ENCODE assay signal across 13 cellular contexts in the genomic region with DNA sequence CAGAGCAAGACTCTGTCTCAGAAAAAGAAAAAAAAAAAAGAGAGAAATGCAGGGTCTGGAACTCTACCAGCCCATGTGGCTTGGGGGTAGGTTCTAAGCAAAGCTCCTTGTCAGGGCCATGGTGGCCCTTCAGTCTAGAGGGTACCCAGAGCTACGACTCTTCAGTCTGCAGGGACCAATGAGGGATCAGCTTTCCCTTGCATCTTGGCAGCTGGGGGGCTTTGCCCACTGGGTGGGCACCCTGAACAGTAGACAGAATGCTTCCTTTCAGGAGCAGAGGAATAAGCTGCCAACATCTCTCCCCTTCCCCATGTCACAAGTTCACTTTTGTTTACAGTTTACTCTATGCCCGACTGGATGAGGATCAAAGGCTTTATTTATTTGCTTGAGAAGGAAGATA. TPM values are rescaled to one million over a fixed set of nuclear protein-coding genes. Genes with fewer than 3 reads are reported as not detected.
DNase-seq lines count a peak whose midpoint lies in the region; ATAC-seq, FAIRE-seq and TF ChIP-seq lines count a peak whose summit lies in the region.
"Had no signal": no experiment of that assay in that cellular context is flagged by ENCODE, and none has a peak within 500 bp of the region (broad histone marks: within the 10 kb centered on the region; RNA-seq: fewer than 3 reads in every experiment).

No MANE protein-coding gene starts in this region.

- H3K14ac ChIP-seq in H1 (ENCODE audit: insufficient read length), result no peak overlapping the region

- H3K4me1 ChIP-seq in BLaER1 treated with 17β-estradiol and CSF1 and Interleukin-3, amounts not matched to agents 10 nM and 100 nM, result peaks cover 12 to 27% (median 20%) of the 10 kb centered on the region in 10 experiments
- H3K4me1 ChIP-seq in HUES48 (ENCODE audit: control insufficient read depth, insufficient read depth, low read length) (peaks cover 33% of the 10 kb centered on the region), H1 (replicated peaks in 1 of 4; ENCODE audit: control insufficient read depth in 3 of 4, insufficient read depth in 4 of 4, low read length in 3 of 4) (peaks cover 9 to 25% (median 18%) of the 10 kb centered on the region in 4 experiments)

- peaks cover 0 to 10% of the 10 kb centered on the region in 2 experiments; a peak in 1 of 4 replicates for H3K79me2 ChIP-seq in H1 (ENCODE audit: control insufficient read depth in 1 of 2, insufficient read depth in 2 of 2, low read length in 2 of 2)

- no peak overlapping the region for H2AFZ ChIP-seq in H1 (ENCODE audit: low read length)

- H3K36me3 ChIP-seq in BLaER1 treated with 17β-estradiol and CSF1 and Interleukin-3, amounts not matched to agents 10 nM and 100 nM, result peaks cover 50 to 83% (median 72%) of the 10 kb centered on the region in 11 experiments
- H3K36me3 ChIP-seq in HUES48 (ENCODE audit: control insufficient read depth, insufficient read depth, low read length), result peaks cover 56% of the 10 kb centered on the region
- peaks cover 17 to 31% (median 24%) of the 10 kb centered on the region in 4 experiments for H3K36me3 ChIP-seq in H1 (ENCODE audit: control insufficient read depth in 2 of 4, insufficient read depth in 4 of 4, low read length in 3 of 4)

- no peak overlapping the region for H2AK5ac ChIP-seq in H1 (ENCODE audit: low read depth, low read length)

- H3K79me1 ChIP-seq in H1 (ENCODE audit: low read depth, low read length), result no peaks in the 10 kb centered on the region; the same call in 1 of the 2 replicates

- peak overlapping the region; percentile 95; the same call in 1 of the 2 replicates for H2BK20ac ChIP-seq in H1 (ENCODE audit: low read length)

- peak overlapping the region; percentile 96; the same call in 1 of the 2 replicates for H2BK5ac ChIP-seq in H1 (ENCODE audit: low read depth, low read length)

- FAIRE-seq in H1 (lab: Jason Lieb, UNC), result no peak

- no peak overlapping the region for H3K4me3 ChIP-seq in BLaER1 treated with 17β-estradiol and CSF1 and Interleukin-3, amounts not matched to agents 10 nM and 100 nM
- H3K4me3 ChIP-seq in HUES48 (ENCODE audit: low read depth, low read length), result peak overlapping the region; percentile 26
- H3K4me3 ChIP-seq in H1 (ENCODE audit: extremely low read depth in 1 of 4, insufficient read depth in 2 of 4, low read depth in 3 of 4, low read length in 4 of 4), result peak overlapping the region in 2 of 4 experiments; percentile 1 to 26; a peak in 1 of 8 replicates
- no peak overlapping the region for H3K4me3 ChIP-seq in foreskin fibroblast (ENCODE audit: low read depth in 1 of 2, low read length in 2 of 2)
- H3K4me3 ChIP-seq: SK-N-MC, skin epidermis, thyroid gland had no signal

- TF ChIP-seq CTCF in H1 (IDR thresholded peaks at IDR 0.05; ENCODE audit: control extremely low read depth in 1 of 3, insufficient read depth in 1 of 3, low read depth in 1 of 3, low read length in 3 of 3) (no peak), foreskin fibroblast (IDR thresholded peaks at IDR 0.05; ENCODE audit: low read depth, low read length) (no peak)

- POLR2A ChIA-PET in H1 (lab: Charles Lee; ENCODE audit: partially characterized antibody), result interaction anchor here (0.6 to 11.4 kb wide), 18 partner anchors 12 to 189 kb away, joined by 3 to 240 read pairs (median 4); partner anchors contain the start of genes FAM222B, FLOT2, RPL23A and TLCD1

- peak overlapping the region in 4 of 11 experiments; percentile 34 to 58 (median 49); a peak in 6 of 22 replicates for H3K27ac ChIP-seq in BLaER1 treated with 17β-estradiol and CSF1 and Interleukin-3, amounts not matched to agents 10 nM and 100 nM
- H3K27ac ChIP-seq in HUES48 (ENCODE audit: low read depth, low read length) (peak overlapping the region; percentile 98), H1 (ENCODE audit: low read depth, low read length) (peak overlapping the region; percentile 4; the same call in 1 of the 2 replicates)
- H3K27ac ChIP-seq: SK-N-MC had no signal

- H3K23ac ChIP-seq in H1 (ENCODE audit: insufficient read length), result no peak overlapping the region

- no peak for DNase-seq in H1 (ENCODE audit: low read depth in 1 of 2, low spot score in 2 of 2)
- DNase-seq in mesenteric fat pad (ENCODE audit: low spot score), result peak; percentile 59
- DNase-seq in foreskin fibroblast, result no peak
- DNase-seq in NCI-H524 (lab: John Stamatoyannopoulos, UW), result no peak
- DNase-seq: activated CD4-positive, alpha-beta T cell treated with anti-CD3 and anti-CD28 coated beads for 48 hours; NCI-H82 had no signal

- peak overlapping the region; percentile 78 for H4K91ac ChIP-seq in H1 (replicated peaks; ENCODE audit: insufficient read length, low read length)

- no peak overlapping the region for H2BK15ac ChIP-seq in H1 (ENCODE audit: low read length)

- H2BK12ac ChIP-seq in H1 (ENCODE audit: low read depth, low read length), result peak overlapping the region; percentile 89

- no peak for TF ChIP-seq POLR2A in H1 (IDR thresholded peaks at IDR 0.05; ENCODE audit: control extremely low read depth in 1 of 2, low read depth in 2 of 2, low read length in 2 of 2)

- peak overlapping the region; percentile 73 for H3K56ac ChIP-seq in H1 (replicated peaks; ENCODE audit: insufficient read length, low read depth, low read length)

- no peak overlapping the region for H4K5ac ChIP-seq in H1 (ENCODE audit: insufficient read length, low read depth, low read length)

- TF ChIP-seq RAD21 in H1 (IDR thresholded peaks at IDR 0.05 in 1 of 2, conservative IDR thresholded peaks at IDR 0.05 in 1 of 2; ENCODE audit: low read depth in 2 of 2, low read length in 2 of 2), result no peak

- H3K4ac ChIP-seq in H1 (replicated peaks; ENCODE audit: insufficient read length, low read depth, low read length), result peak overlapping the region; percentile 87

- no peak overlapping the region for H4K8ac ChIP-seq in H1 (ENCODE audit: extremely low read depth, insufficient read depth, low read length)

- H2BK120ac ChIP-seq in H1 (replicated peaks; ENCODE audit: low read depth, low read length), result peak overlapping the region; percentile 94

- H3K9ac ChIP-seq in BLaER1 treated with 17β-estradiol and CSF1 and Interleukin-3, amounts not matched to agents 10 nM and 100 nM, result peak overlapping the region in 4 of 11 experiments; percentile 4 to 43 (median 22); a peak in 4 of 22 replicates
- H3K9ac ChIP-seq in HUES48 (ENCODE audit: low read depth, low read length) (0 out of 2 replicates have a peak overlapping the region, but pooled peaks have one; percentile 11), H1 (replicated peaks in 1 of 4; ENCODE audit: extremely low read depth in 1 of 4, low read depth in 3 of 4, low read length in 3 of 4) (no peak overlapping the region)

- 50% methylated on average over 2 of the region's 2 CpGs; no CpG with 5 or more reads in 1 of the 2 experiments for WGBS in H1 (ENCODE audit: extremely low coverage in 1 of 2, insufficient coverage in 1 of 2, insufficient read length in 1 of 2, insufficient replicate concordance in 2 of 2, low coverage in 1 of 2, low lambda C conversion rate in 2 of 2, missing lambda C conversion rate in 1 of 2), 2 experiments

- H3K23me2 ChIP-seq in H1 (ENCODE audit: low read depth, low read length), result no peaks in the 10 kb centered on the region

- TF ChIP-seq EP300 in H1 (IDR thresholded peaks at IDR 0.05; ENCODE audit: borderline replicate concordance in 1 of 2, low read depth in 2 of 2, low read length in 2 of 2), result no peak

- H3K18ac ChIP-seq in H1 (ENCODE audit: extremely low read depth, low read length), result peak overlapping the region; percentile 94; the same call in 1 of the 2 replicates

- H3K27me3 ChIP-seq in BLaER1 treated with 17β-estradiol and CSF1 and Interleukin-3, amounts not matched to agents 10 nM and 100 nM, result no peaks in the 10 kb centered on the region
- H3K27me3 ChIP-seq in HUES48 (ENCODE audit: control insufficient read depth, insufficient read depth, low read length), result no peaks in the 10 kb centered on the region
- H3K27me3 ChIP-seq in H1 (replicated peaks in 1 of 4; ENCODE audit: control insufficient read depth in 3 of 4, extremely low read depth in 1 of 4, insufficient read depth in 3 of 4, low read length in 3 of 4), result no peaks in the 10 kb centered on the region
- H3K27me3 ChIP-seq: thyroid gland had no signal

- ATAC-seq in HG03571 (IDR thresholded peaks at IDR 0.05; ENCODE audit: unreplicated experiment), result no peak
- no peak for ATAC-seq in GM19023 (IDR thresholded peaks at IDR 0.05; ENCODE audit: unreplicated experiment)

- no peaks in the 10 kb centered on the region for H3K9me3 ChIP-seq in BLaER1 treated with 17β-estradiol and CSF1 and Interleukin-3, amounts not matched to agents 10 nM and 100 nM (replicated peaks in 1 of 11)
- H3K9me3 ChIP-seq in HUES48 (ENCODE audit: control insufficient read depth, insufficient read depth, low read length) (no peaks in the 10 kb centered on the region), H1 (ENCODE audit: insufficient read depth in 2 of 2, low read depth in 1 of 2, low read length in 1 of 2) (no peaks in the 10 kb centered on the region)
- H3K9me3 ChIP-seq: thyroid gland had no signal

- peaks cover 5 to 66% (median 47%) of the 10 kb centered on the region in 11 experiments; a peak in 20 of 22 replicates for H4K20me1 ChIP-seq in BLaER1 treated with 17β-estradiol and CSF1 and Interleukin-3, amounts not matched to agents 10 nM and 100 nM
- peaks cover 0 to 4% of the 10 kb centered on the region in 2 experiments for H4K20me1 ChIP-seq in H1 (replicated peaks in 1 of 2; ENCODE audit: control insufficient read depth in 1 of 2, insufficient read depth in 2 of 2, low read length in 2 of 2)

- CTCF ChIA-PET in H1 (lab: Charles Lee; ENCODE audit: partially characterized antibody), result interaction anchor here (0.6 to 7.3 kb wide), 15 partner anchors 11 to 193 kb away, joined by 3 to 134 read pairs (median 9); partner anchors contain the start of genes DHRS13, FLOT2, NEK8 and TLCD1

- H3K4me2 ChIP-seq in BLaER1 treated with 17β-estradiol and CSF1 and Interleukin-3, amounts not matched to agents 10 nM and 100 nM, result peak overlapping the region in 6 of 11 experiments; percentile 34 to 68 (median 60); a peak in 10 of 22 replicates
- H3K4me2 ChIP-seq in H1 (ENCODE audit: insufficient read depth in 1 of 2, low read depth in 2 of 2, low read length in 2 of 2), result peak overlapping the region; percentile 51 to 62

RNA-seq across cellular contexts. Expression of gene TRAF4, which starts 16.8 kb away (rescaled TPM):
- total RNA-seq in H1 (2021; fragmentation: NEBNext Ultra II Directional; extraction: Animal tissue kit (Norgen Biotek cat#: 25700)), result 167 TPM in 2 replicates
- 170 and 282 TPM in 2 replicates for polyA plus RNA-seq in H1 (2011; rRNA removed)
- 199 TPM for polyA plus RNA-seq in H1 (2011; cell fraction: cytosol; rRNA removed)
- 535 TPM for polyA plus RNA-seq in H1 (2011; cell fraction: nucleus; rRNA removed)
- 73.4 to 130 TPM (median 126 TPM) in 4 replicates for polyA plus RNA-seq in H1 (2012, experiment 1 of 2)
- polyA plus RNA-seq in H1 (2012, experiment 2 of 2), result 133 TPM
- 141 TPM for polyA plus RNA-seq in H1 (2013, experiment 1 of 2)
- polyA plus RNA-seq in H1 (2013, experiment 2 of 2), result 132 TPM
- polyA minus RNA-seq in H1 (2011; rRNA and poly(A)+ RNA removed), result 127 and 172 TPM in 2 replicates
- 127 TPM for polyA minus RNA-seq in H1 (2011; cell fraction: cytosol; rRNA and poly(A)+ RNA removed)
- polyA minus RNA-seq in H1 (2011; cell fraction: nucleus; rRNA and poly(A)+ RNA removed), result 288 TPM
- total RNA-seq in mesenteric fat pad, result 17.5 TPM

RNA-seq across cellular contexts. Expression of gene NEK8, which starts 32.0 kb away (rescaled TPM):
- total RNA-seq in H1 (2021; fragmentation: NEBNext Ultra II Directional; extraction: Animal tissue kit (Norgen Biotek cat#: 25700)), result 14.9 and 16.8 TPM in 2 replicates
- polyA plus RNA-seq in H1 (2011; rRNA removed), result 23.3 and 23.4 TPM in 2 replicates
- polyA plus RNA-seq in H1 (2011; cell fraction: cytosol; rRNA removed), result 30.0 TPM
- polyA plus RNA-seq in H1 (2011; cell fraction: nucleus; rRNA removed), result 57.5 TPM
- 19.9 to 22.9 TPM (median 20.6 TPM) in 4 replicates for polyA plus RNA-seq in H1 (2012, experiment 1 of 2)
- polyA plus RNA-seq in H1 (2012, experiment 2 of 2), result 12.2 TPM
- polyA plus RNA-seq in H1 (2013, experiment 1 of 2), result 12.7 TPM
- 10.6 TPM for polyA plus RNA-seq in H1 (2013, experiment 2 of 2)
- polyA minus RNA-seq in H1 (2011; rRNA and poly(A)+ RNA removed), result 57.7 and 64.5 TPM in 2 replicates
- polyA minus RNA-seq in H1 (2011; cell fraction: cytosol; rRNA and poly(A)+ RNA removed), result 11.2 TPM
- polyA minus RNA-seq in H1 (2011; cell fraction: nucleus; rRNA and poly(A)+ RNA removed), result 46.1 TPM
- 2.3 TPM for total RNA-seq in mesenteric fat pad

RNA-seq across cellular contexts. Expression of gene TLCD1, which starts 34.5 kb away (rescaled TPM):
- 40.7 and 45.3 TPM in 2 replicates for total RNA-seq in H1 (2021; fragmentation: NEBNext Ultra II Directional; extraction: Animal tissue kit (Norgen Biotek cat#: 25700))
- 101 and 128 TPM in 2 replicates for polyA plus RNA-seq in H1 (2011; rRNA removed)
- 68.5 TPM for polyA plus RNA-seq in H1 (2011; cell fraction: cytosol; rRNA removed)
- 49.5 TPM for polyA plus RNA-seq in H1 (2011; cell fraction: nucleus; rRNA removed)
- 52.1 to 60.3 TPM (median 56.3 TPM) in 4 replicates for polyA plus RNA-seq in H1 (2012, experiment 1 of 2)
- polyA plus RNA-seq in H1 (2012, experiment 2 of 2), result 75.5 TPM
- polyA plus RNA-seq in H1 (2013, experiment 1 of 2), result 78.2 TPM
- 86.3 TPM for polyA plus RNA-seq in H1 (2013, experiment 2 of 2)
- 56.0 and 64.2 TPM in 2 replicates for polyA minus RNA-seq in H1 (2011; rRNA and poly(A)+ RNA removed)
- 19.7 TPM for polyA minus RNA-seq in H1 (2011; cell fraction: cytosol; rRNA and poly(A)+ RNA removed)
- 40.5 TPM for polyA minus RNA-seq in H1 (2011; cell fraction: nucleus; rRNA and poly(A)+ RNA removed)
- 3.4 TPM for total RNA-seq in mesenteric fat pad

RNA-seq across cellular contexts. Expression of gene RPL23A, which starts 40.8 kb away (rescaled TPM):
- 2,145 and 2,163 TPM in 2 replicates for total RNA-seq in H1 (2021; fragmentation: NEBNext Ultra II Directional; extraction: Animal tissue kit (Norgen Biotek cat#: 25700))
- polyA plus RNA-seq in H1 (2011; rRNA removed), result 884 and 1,227 TPM in 2 replicates
- polyA plus RNA-seq in H1 (2011; cell fraction: cytosol; rRNA removed), result 1,258 TPM
- polyA plus RNA-seq in H1 (2011; cell fraction: nucleus; rRNA removed), result 306 TPM
- 2,135 to 2,354 TPM (median 2,206 TPM) in 4 replicates for polyA plus RNA-seq in H1 (2012, experiment 1 of 2)
- polyA plus RNA-seq in H1 (2012, experiment 2 of 2), result 1,447 TPM
- polyA plus RNA-seq in H1 (2013, experiment 1 of 2), result 3,898 TPM
- polyA plus RNA-seq in H1 (2013, experiment 2 of 2), result 3,934 TPM
- polyA minus RNA-seq in H1 (2011; rRNA and poly(A)+ RNA removed), result 698 and 961 TPM in 2 replicates
- 469 TPM for polyA minus RNA-seq in H1 (2011; cell fraction: cytosol; rRNA and poly(A)+ RNA removed)
- polyA minus RNA-seq in H1 (2011; cell fraction: nucleus; rRNA and poly(A)+ RNA removed), result 493 TPM
- total RNA-seq in mesenteric fat pad, result 1,078 TPM

RNA-seq across cellular contexts. Expression of gene RAB34, which starts 42.9 kb away (rescaled TPM):
- total RNA-seq in H1 (2021; fragmentation: NEBNext Ultra II Directional; extraction: Animal tissue kit (Norgen Biotek cat#: 25700)), result 236 and 237 TPM in 2 replicates
- 305 and 317 TPM in 2 replicates for polyA plus RNA-seq in H1 (2011; rRNA removed)
- 271 TPM for polyA plus RNA-seq in H1 (2011; cell fraction: cytosol; rRNA removed)
- polyA plus RNA-seq in H1 (2011; cell fraction: nucleus; rRNA removed), result 400 TPM
- polyA plus RNA-seq in H1 (2012, experiment 1 of 2), result 251 to 292 TPM (median 264 TPM) in 4 replicates
- polyA plus RNA-seq in H1 (2012, experiment 2 of 2), result 494 TPM
- polyA plus RNA-seq in H1 (2013, experiment 1 of 2), result 193 TPM
- 187 TPM for polyA plus RNA-seq in H1 (2013, experiment 2 of 2)
- polyA minus RNA-seq in H1 (2011; rRNA and poly(A)+ RNA removed), result 277 and 302 TPM in 2 replicates
- 114 TPM for polyA minus RNA-seq in H1 (2011; cell fraction: cytosol; rRNA and poly(A)+ RNA removed)
- polyA minus RNA-seq in H1 (2011; cell fraction: nucleus; rRNA and poly(A)+ RNA removed), result 81.9 TPM
- 43.3 TPM for total RNA-seq in mesenteric fat pad
